Comparison of ENCODE assay signal across 22 cellular contexts in the genomic region with DNA sequence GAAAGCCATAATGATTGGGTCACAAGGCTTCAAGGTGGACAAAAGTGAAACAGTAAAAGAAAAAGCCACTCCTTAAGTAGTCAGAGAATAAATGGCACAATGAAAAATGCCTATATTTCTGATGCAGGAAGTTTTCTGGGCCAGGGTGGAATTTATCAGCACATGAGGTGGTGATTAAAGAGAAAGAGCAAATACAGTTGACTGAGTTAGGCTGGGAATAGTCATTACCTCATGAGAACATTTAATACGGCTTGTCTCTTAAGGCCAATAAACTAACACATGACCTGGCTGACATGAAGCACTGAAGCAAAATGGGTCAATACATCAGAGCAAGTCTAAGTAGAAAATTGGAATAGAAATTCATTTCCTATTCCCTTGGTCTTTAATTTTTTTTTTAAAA.
DNase-seq lines count a peak whose midpoint lies in the region; ATAC-seq, FAIRE-seq and TF ChIP-seq lines count a peak whose summit lies in the region.
"Had no signal": no experiment of that assay in that cellular context is flagged by ENCODE, and none has a peak within 500 bp of the region (broad histone marks: within the 10 kb centered on the region; RNA-seq: fewer than 3 reads in every experiment).

No MANE protein-coding gene starts in this region.

- peak overlapping the region; percentile 37; the same call in 1 of the 3 replicates for H3K27ac ChIP-seq in K562 (ENCODE audit: extremely low read depth, low read depth, low read length)
- H3K27ac ChIP-seq: 22Rv1, A549, BLaER1 had no signal

- no peak overlapping the region for H3K4me3 Mint-ChIP-seq in progenitor cell of endocrine pancreas (ENCODE audit: low read depth)
- H3K4me3 Mint-ChIP-seq: CD14-positive monocyte; CD4-positive, alpha-beta memory T cell; HFFc6; IgD-negative memory B cell had no signal

- no peak for ATAC-seq in K562
- ATAC-seq in GM21528 (IDR thresholded peaks at IDR 0.05; ENCODE audit: low FRiP score, unreplicated experiment), result no peak
- no peak for ATAC-seq in stimulated activated naive CD8-positive, alpha-beta T cell treated with anti-CD3 and anti-CD28 coated beads, Interleukin-15, Interleukin-2, amounts not matched to agents 100 U/mL and 50 U/mL, for 24 hours
- ATAC-seq: A549, GM12878, HCT116 had no signal

- in situ Hi-C loops in K562 (cut with MboI), result no loop called here

- no peak for TF ChIP-seq POLR2A in K562 (conservative IDR thresholded peaks at IDR 0.05)

- TF ChIP-seq RAD21 in K562 (CRISPR knock-in tag; conservative IDR thresholded peaks at IDR 0.05 in 1 of 2, IDR thresholded peaks at IDR 0.05 in 1 of 2), result no peak

- peaks cover 15% of the 10 kb centered on the region for H3K4me1 Mint-ChIP-seq in progenitor cell of endocrine pancreas (ENCODE audit: low read depth)
- H3K4me1 Mint-ChIP-seq: CD4-positive, alpha-beta memory T cell; IgD-negative memory B cell had no signal

- no peaks in the 10 kb centered on the region; the same call in 2 of the 3 replicates for H3K36me3 ChIP-seq in K562 (ENCODE audit: control insufficient read depth, insufficient read depth, low read length)
- H3K36me3 ChIP-seq: BLaER1 had no signal

- peak overlapping the region; percentile 49 for H3K27ac Mint-ChIP-seq in progenitor cell of endocrine pancreas
- H3K27ac Mint-ChIP-seq: CD14-positive monocyte; CD4-positive, alpha-beta memory T cell; HFFc6; IgD-negative memory B cell had no signal

- no peak for DNase-seq in D721Med (ENCODE audit: insufficient read length, low spot score)
- no peak for DNase-seq in K562 (ENCODE audit: extremely low read depth in 1 of 4, low spot score in 3 of 4)
- no peak for DNase-seq in progenitor cell of endocrine pancreas (ENCODE audit: low spot score, unreplicated experiment)
- no peak for DNase-seq in NCI-H128 (lab: John Stamatoyannopoulos, UW; ENCODE audit: unreplicated experiment)
- no peak for DNase-seq in stimulated activated naive CD8-positive, alpha-beta T cell treated with anti-CD3 and anti-CD28 coated beads, Interleukin-15, Interleukin-2, amounts not matched to agents 100 U/mL and 50 U/mL, for 24 hours
- DNase-seq in NCI-H82 treated with DMSO at 0.1 percent for 48 hours (lab: John Stamatoyannopoulos, UW; ENCODE audit: unreplicated experiment), result no peak
- DNase-seq: AML-193; CD4-positive, alpha-beta memory T cell; DMS79 treated with DMSO at 0.1 percent for 48 hours; GOT3; H7; HFFc6 had no signal

- H3K9me3 ChIP-seq in K562 (replicated peaks; ENCODE audit: control insufficient read depth, insufficient read depth, low read depth, low read length), result no peaks in the 10 kb centered on the region
- H3K9me3 ChIP-seq: A549, BLaER1 had no signal

- H2AFZ ChIP-seq in K562 (ENCODE audit: low read depth, low read length), result peak overlapping the region; percentile 80

- H3K4me3 ChIP-seq in K562, result no peak overlapping the region
- H3K4me3 ChIP-seq: A549, BLaER1, GM12878 had no signal

- H3K9ac ChIP-seq in K562 (ENCODE audit: insufficient read depth in 1 of 2, low read depth in 2 of 2, low read length in 2 of 2), result peak overlapping the region in 1 of 2 experiments; percentile 31; a peak in 1 of 4 replicates
- H3K9ac ChIP-seq: BLaER1 had no signal

- TF ChIP-seq CTCF in D721Med (IDR thresholded peaks at IDR 0.05; ENCODE audit: insufficient read depth, missing control alignments), result no peak
- no peak for TF ChIP-seq CTCF in K562 (IDR thresholded peaks at IDR 0.05 in 2 of 3, conservative IDR thresholded peaks at IDR 0.05 in 1 of 3; ENCODE audit: insufficient read depth in 2 of 3, low read depth in 1 of 3, low read length in 3 of 3)
- TF ChIP-seq CTCF in progenitor cell of endocrine pancreas (IDR thresholded peaks at IDR 0.05; ENCODE audit: unreplicated experiment), result no peak

- H3K9me3 Mint-ChIP-seq in progenitor cell of endocrine pancreas (ENCODE audit: low read depth), result peaks cover 11% of the 10 kb centered on the region

- FAIRE-seq in D721Med (lab: Jason Lieb, UNC) (peak; percentile 53), K562 (lab: Jason Lieb, UNC) (peak; percentile 26), islet of Langerhans (lab: Jason Lieb, UNC) (peak; percentile 100)
- FAIRE-seq: A549, GM12878, HTR-8/SVneo had no signal

- no peaks in the 10 kb centered on the region for H3K9me1 ChIP-seq in K562 (ENCODE audit: control insufficient read depth, insufficient read depth, low read length)

- CTCF ChIA-PET in K562 (lab: Yijun Ruan, JAX; ENCODE audit: low intra/inter-chr PET ratio), result no interaction called here

- H4K20me1 ChIP-seq in K562 (replicated peaks; ENCODE audit: control insufficient read depth, insufficient read depth, low read length), result no peaks in the 10 kb centered on the region
- H4K20me1 ChIP-seq: BLaER1 had no signal

- no peaks in the 10 kb centered on the region for H3K27me3 ChIP-seq in K562 (ENCODE audit: control insufficient read depth in 2 of 2, insufficient read depth in 2 of 2, low read length in 2 of 2)
- H3K27me3 ChIP-seq: BLaER1 had no signal

- intact Hi-C loops in K562 (cut with micrococcal nuclease), result no loop called here

- 43% methylated on average over 1 of the region's 1 CpG for WGBS in K562 (ENCODE audit: insufficient coverage, low coverage, missing lambda C conversion rate)

- no peaks in the 10 kb centered on the region for H3K79me2 ChIP-seq in K562 (ENCODE audit: control insufficient read depth, insufficient read depth, low read length)

- no peaks in the 10 kb centered on the region for H3K36me3 Mint-ChIP-seq in progenitor cell of endocrine pancreas (ENCODE audit: insufficient read depth)
- H3K36me3 Mint-ChIP-seq: CD14-positive monocyte; CD4-positive, alpha-beta memory T cell; IgD-negative memory B cell had no signal

- no peak overlapping the region for H3K4me2 ChIP-seq in K562 (ENCODE audit: insufficient read depth, low read length)
- H3K4me2 ChIP-seq: A549, BLaER1 had no signal

- POLR2A ChIA-PET in K562 (lab: Yijun Ruan, JAX), result no interaction called here

- no TSS peak for BruUV-seq in K562 (replicated peaks; lab: Mats Ljungman, UMichigan)

- no peak for TF ChIP-seq EP300 in K562 (IDR thresholded peaks at IDR 0.05; ENCODE audit: low read length)

- H3K27me3 Mint-ChIP-seq in progenitor cell of endocrine pancreas, result no peaks in the 10 kb centered on the region
- H3K27me3 Mint-ChIP-seq: CD4-positive, alpha-beta memory T cell; IgD-negative memory B cell had no signal

- H3K4me1 ChIP-seq in K562 (replicated peaks in 1 of 2; ENCODE audit: control insufficient read depth in 2 of 2, insufficient read depth in 2 of 2, low read length in 2 of 2), result no peaks in the 10 kb centered on the region
- H3K4me1 ChIP-seq: A549, BLaER1 had no signal

TF ChIP-seq in K562, 482 proteins besides CTCF, POLR2A, EP300 and RAD21 (continues in another document):
- TF ChIP-seq CC2D1A (IDR thresholded peaks at IDR 0.05) (no peak), ZNF354B (CRISPR knock-in tag; IDR thresholded peaks at IDR 0.05) (no peak), SMARCB1 (IDR thresholded peaks at IDR 0.05; ENCODE audit: insufficient read length, low read depth) (no peak), COPS2 (conservative IDR thresholded peaks at IDR 0.05) (no peak), NR3C1 (CRISPR knock-in tag; IDR thresholded peaks at IDR 0.05) (no peak), BMI1 (IDR thresholded peaks at IDR 0.05; ENCODE audit: low read length) (no peak), NR2F6 (CRISPR knock-in tag; IDR thresholded peaks at IDR 0.05) (no peak), RBM17 (IDR thresholded peaks at IDR 0.05; ENCODE audit: borderline replicate concordance, low read depth, low read length) (no peak), ARNT (IDR thresholded peaks at IDR 0.05) (no peak)
- TF ChIP-seq, protein P1, sequence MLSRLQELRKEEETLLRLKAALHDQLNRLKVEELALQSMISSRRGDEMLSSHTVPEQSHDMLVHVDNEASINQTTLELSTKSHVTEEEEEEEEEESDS (CRISPR knock-in tag; IDR thresholded peaks at IDR 0.05), result no peak
- TF ChIP-seq, protein P2, sequence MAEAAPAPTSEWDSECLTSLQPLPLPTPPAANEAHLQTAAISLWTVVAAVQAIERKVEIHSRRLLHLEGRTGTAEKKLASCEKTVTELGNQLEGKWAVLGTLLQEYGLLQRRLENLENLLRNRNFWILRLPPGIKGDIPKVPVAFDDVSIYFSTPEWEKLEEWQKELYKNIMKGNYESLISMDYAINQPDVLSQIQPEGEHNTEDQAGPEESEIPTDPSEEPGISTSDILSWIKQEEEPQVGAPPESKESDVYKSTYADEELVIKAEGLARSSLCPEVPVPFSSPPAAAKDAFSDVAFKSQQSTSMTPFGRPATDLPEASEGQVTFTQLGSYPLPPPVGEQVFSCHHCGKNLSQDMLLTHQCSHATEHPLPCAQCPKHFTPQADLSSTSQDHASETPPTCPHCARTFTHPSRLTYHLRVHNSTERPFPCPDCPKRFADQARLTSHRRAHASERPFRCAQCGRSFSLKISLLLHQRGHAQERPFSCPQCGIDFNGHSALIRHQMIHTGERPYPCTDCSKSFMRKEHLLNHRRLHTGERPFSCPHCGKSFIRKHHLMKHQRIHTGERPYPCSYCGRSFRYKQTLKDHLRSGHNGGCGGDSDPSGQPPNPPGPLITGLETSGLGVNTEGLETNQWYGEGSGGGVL (CRISPR knock-in tag; IDR thresholded peaks at IDR 0.05), result no peak
- TF ChIP-seq, protein P3, sequence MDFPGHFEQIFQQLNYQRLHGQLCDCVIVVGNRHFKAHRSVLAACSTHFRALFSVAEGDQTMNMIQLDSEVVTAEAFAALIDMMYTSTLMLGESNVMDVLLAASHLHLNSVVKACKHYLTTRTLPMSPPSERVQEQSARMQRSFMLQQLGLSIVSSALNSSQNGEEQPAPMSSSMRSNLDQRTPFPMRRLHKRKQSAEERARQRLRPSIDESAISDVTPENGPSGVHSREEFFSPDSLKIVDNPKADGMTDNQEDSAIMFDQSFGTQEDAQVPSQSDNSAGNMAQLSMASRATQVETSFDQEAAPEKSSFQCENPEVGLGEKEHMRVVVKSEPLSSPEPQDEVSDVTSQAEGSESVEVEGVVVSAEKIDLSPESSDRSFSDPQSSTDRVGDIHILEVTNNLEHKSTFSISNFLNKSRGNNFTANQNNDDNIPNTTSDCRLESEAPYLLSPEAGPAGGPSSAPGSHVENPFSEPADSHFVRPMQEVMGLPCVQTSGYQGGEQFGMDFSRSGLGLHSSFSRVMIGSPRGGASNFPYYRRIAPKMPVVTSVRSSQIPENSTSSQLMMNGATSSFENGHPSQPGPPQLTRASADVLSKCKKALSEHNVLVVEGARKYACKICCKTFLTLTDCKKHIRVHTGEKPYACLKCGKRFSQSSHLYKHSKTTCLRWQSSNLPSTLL (IDR thresholded peaks at IDR 0.05), result no peak
- TF ChIP-seq, protein P4, sequence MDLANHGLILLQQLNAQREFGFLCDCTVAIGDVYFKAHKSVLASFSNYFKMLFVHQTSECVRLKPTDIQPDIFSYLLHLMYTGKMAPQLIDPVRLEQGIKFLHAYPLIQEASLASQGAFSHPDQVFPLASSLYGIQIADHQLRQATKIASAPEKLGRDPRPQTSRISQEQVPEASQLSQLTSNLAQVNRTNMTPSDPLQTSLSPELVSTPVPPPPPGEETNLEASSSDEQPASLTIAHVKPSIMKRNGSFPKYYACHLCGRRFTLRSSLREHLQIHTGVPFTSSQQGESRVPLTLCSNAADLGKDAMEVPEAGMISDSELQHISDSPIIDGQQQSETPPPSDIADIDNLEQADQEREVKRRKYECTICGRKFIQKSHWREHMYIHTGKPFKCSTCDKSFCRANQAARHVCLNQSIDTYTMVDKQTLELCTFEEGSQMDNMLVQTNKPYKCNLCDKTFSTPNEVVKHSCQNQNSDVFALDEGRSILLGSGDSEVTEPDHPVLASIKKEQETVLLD (IDR thresholded peaks at IDR 0.05), result no peak
